In the genomic region with DNA sequence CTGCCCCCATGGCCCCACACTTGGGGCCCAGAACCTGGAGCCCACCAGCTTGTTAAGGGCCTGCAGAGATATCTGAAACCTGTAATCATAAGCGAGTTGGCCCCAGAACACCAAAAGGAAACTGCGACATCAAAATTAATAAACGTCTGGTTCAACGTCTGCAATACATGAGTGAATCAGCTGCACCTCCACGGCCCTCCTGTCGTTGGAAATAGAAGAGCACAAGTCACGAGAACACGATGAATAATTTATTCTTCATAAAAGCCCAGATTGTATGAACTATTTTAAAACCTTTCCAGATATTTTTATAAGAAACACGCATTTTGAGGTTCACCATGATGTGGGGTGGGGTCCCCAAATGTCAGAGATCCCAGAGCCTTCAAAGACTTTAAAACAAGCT, we compare ENCODE assay signal across 18 cellular contexts. TPM values are rescaled to one million over a fixed set of nuclear protein-coding genes. Genes with fewer than 3 reads are reported as not detected.
"Had no signal": no experiment of that assay in that cellular context is flagged by ENCODE, and none has a peak within 500 bp of the region (broad histone marks: within the 10 kb centered on the region; RNA-seq: fewer than 3 reads in every experiment).

No MANE protein-coding gene starts in this region.

- H3K27ac ChIP-seq: cardiac muscle cell, colonic mucosa, neural progenitor cell, pancreas, suprapubic skin, upper lobe of right lung had no signal

- H3K4me3 ChIP-seq: cardiac muscle cell, colonic mucosa, neural progenitor cell, pancreas, suprapubic skin, upper lobe of right lung had no signal

- DNase-seq: activated CD4-positive, alpha-beta T cell treated with anti-CD3 and anti-CD28 coated beads, Interleukin-2, amount 50 U/mL, for 1 hour; activated naive CD4-positive, alpha-beta T cell; activated naive CD8-positive, alpha-beta T cell treated with anti-CD3 and anti-CD28 coated beads, Interleukin-2, amount 50 U/mL, for 24 hours; colonic mucosa; effector CD8-positive, alpha-beta T cell; foreskin melanocyte; kidney glomerular epithelial cell; pancreas; retina; small intestine; upper lobe of right lung had no signal

- H3K27me3 ChIP-seq: cardiac muscle cell, colonic mucosa, neural progenitor cell, pancreas, suprapubic skin, upper lobe of right lung had no signal

- H3K36me3 Mint-ChIP-seq: mesothelial cell of epicardium, neural progenitor cell had no signal

- ATAC-seq: activated CD4-positive, CD25-positive, alpha-beta regulatory T cell treated with anti-CD3 and anti-CD28 coated beads, Interleukin-2, amount 50 U/mL, for 24 hours; activated naive CD8-positive, alpha-beta T cell treated with anti-CD3 and anti-CD28 coated beads, Interleukin-2, amount 50 U/mL, for 24 hours; pancreas; upper lobe of right lung had no signal

- H3K4me1 Mint-ChIP-seq: activated naive CD8-positive, alpha-beta T cell treated with anti-CD3 and anti-CD28 coated beads, Interleukin-2, amount 50 U/mL, for 24 hours; mesothelial cell of epicardium had no signal

- H3K36me3 ChIP-seq: cardiac muscle cell, colonic mucosa, neural progenitor cell, pancreas, suprapubic skin, upper lobe of right lung had no signal

- H3K4me3 Mint-ChIP-seq: activated naive CD8-positive, alpha-beta T cell treated with anti-CD3 and anti-CD28 coated beads, Interleukin-2, amount 50 U/mL, for 24 hours; mesothelial cell of epicardium; neural progenitor cell; stimulated activated naive CD8-positive, alpha-beta T cell treated with anti-CD3 and anti-CD28 coated beads, Interleukin-15, Interleukin-2, amounts not matched to agents 100 ng/mL and 50 ng/mL, for 24 hours had no signal

- H3K9me3 Mint-ChIP-seq: activated naive CD8-positive, alpha-beta T cell treated with anti-CD3 and anti-CD28 coated beads, Interleukin-2, amount 50 U/mL, for 24 hours; mesothelial cell of epicardium; neural progenitor cell; stimulated activated naive CD8-positive, alpha-beta T cell treated with anti-CD3 and anti-CD28 coated beads, Interleukin-15, Interleukin-2, amounts not matched to agents 100 ng/mL and 50 ng/mL, for 24 hours had no signal

- H3K27ac Mint-ChIP-seq: activated naive CD8-positive, alpha-beta T cell treated with anti-CD3 and anti-CD28 coated beads, Interleukin-2, amount 50 U/mL, for 24 hours; mesothelial cell of epicardium; neural progenitor cell; stimulated activated naive CD8-positive, alpha-beta T cell treated with anti-CD3 and anti-CD28 coated beads, Interleukin-15, Interleukin-2, amounts not matched to agents 100 ng/mL and 50 ng/mL, for 24 hours had no signal

- H3K27me3 Mint-ChIP-seq: stimulated activated naive CD8-positive, alpha-beta T cell treated with anti-CD3 and anti-CD28 coated beads, Interleukin-15, Interleukin-2, amounts not matched to agents 100 ng/mL and 50 ng/mL, for 24 hours had no signal

- H3K4me1 ChIP-seq: colonic mucosa, pancreas, suprapubic skin, upper lobe of right lung had no signal

- H3K9me3 ChIP-seq: colonic mucosa, pancreas, suprapubic skin, upper lobe of right lung had no signal

RNA-seq across cellular contexts. Expression of a gene that starts 9.7 kb away (rescaled TPM):
- total RNA-seq: activated CD8-positive, alpha-beta memory T cell treated with anti-CD3 and anti-CD28 coated beads for 36 hours; cardiac muscle cell had no signal
